11 cellular contexts compared by ENCODE assay signal in the genomic region with DNA sequence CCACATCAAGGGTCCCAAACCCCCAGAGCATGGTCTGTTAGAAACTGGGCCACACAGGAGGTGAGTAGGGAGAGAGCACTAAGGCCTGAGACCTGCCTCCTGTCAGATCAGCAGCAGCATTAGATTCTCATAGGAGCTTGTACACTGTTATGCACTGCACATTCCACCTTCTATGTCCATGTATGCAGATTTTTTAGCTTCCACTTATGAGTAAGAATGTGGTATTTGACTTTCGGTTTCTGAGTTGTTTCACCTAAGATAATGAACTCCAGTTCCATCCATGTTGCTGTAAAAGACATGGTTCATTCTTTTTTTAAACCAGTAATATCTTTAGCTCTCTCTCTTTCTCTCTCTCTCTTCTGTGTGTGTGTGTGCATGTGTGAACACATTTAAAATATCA. TPM values are rescaled to one million over a fixed set of nuclear protein-coding genes. Genes with fewer than 3 reads are reported as not detected.
DNase-seq lines count a peak whose midpoint lies in the region; ATAC-seq and TF ChIP-seq lines count a peak whose summit lies in the region.
"Had no signal": no experiment of that assay in that cellular context is flagged by ENCODE, and none has a peak within 500 bp of the region (broad histone marks: within the 10 kb centered on the region; RNA-seq: fewer than 3 reads in every experiment).

No MANE protein-coding gene starts in this region.

- H3K27ac Mint-ChIP-seq in activated T-helper 1 cell treated with anti-CD3 and anti-CD28 coated beads, Interleukin-12 subunit alpha, Interleukin-12 subunit beta, Interleukin-2, Interleukin-4 antibody, amounts not matched to agents 30 ng/mL and 10 ng/mL and 1 ng/mL, durations not matched to agents 14 hours and 24 hours and 36 hours = peak overlapping the region; percentile 57
- H3K27ac Mint-ChIP-seq: dendritic cell treated with granulocyte-macrophage colony-stimulating factor and Interleukin-4, amounts not matched to agents 40 ng/mL and 50 ng/mL, for 4 days had no signal

- no peak overlapping the region for H4K8ac ChIP-seq in mesendoderm (ENCODE audit: low read depth, low read length)

- no peak overlapping the region for H2BK15ac ChIP-seq in mesendoderm (replicated peaks; ENCODE audit: low read depth)

- H4K5ac ChIP-seq in mesendoderm (ENCODE audit: low read length) = no peak overlapping the region

- no peak overlapping the region for H3K23ac ChIP-seq in mesendoderm (ENCODE audit: low read length)

- H3K27me3 ChIP-seq in cardiac muscle cell (no peaks in the 10 kb centered on the region), tibial artery (no peaks in the 10 kb centered on the region), mesendoderm (ENCODE audit: insufficient read depth, low read length, poor library complexity) (no peaks in the 10 kb centered on the region)

- no peaks in the 10 kb centered on the region for H3K27me3 Mint-ChIP-seq in activated T-helper 1 cell treated with anti-CD3 and anti-CD28 coated beads, Interleukin-12 subunit alpha, Interleukin-12 subunit beta, Interleukin-2, Interleukin-4 antibody, amounts not matched to agents 30 ng/mL and 10 ng/mL and 1 ng/mL, durations not matched to agents 14 hours and 24 hours and 36 hours (ENCODE audit: insufficient read depth)
- H3K27me3 Mint-ChIP-seq: dendritic cell treated with granulocyte-macrophage colony-stimulating factor and Interleukin-4, amounts not matched to agents 40 ng/mL and 50 ng/mL, for 4 days had no signal

- H2BK5ac ChIP-seq in mesendoderm (ENCODE audit: low read length) = no peak overlapping the region

- TF ChIP-seq CTCF in cardiac muscle cell (IDR thresholded peaks at IDR 0.05; ENCODE audit: low read depth, low read length) (no peak), tibial artery (IDR thresholded peaks at IDR 0.05) (no peak)

- H3K79me2 ChIP-seq in mesendoderm (ENCODE audit: control insufficient read depth, insufficient read depth, low read length) = no peaks in the 10 kb centered on the region

- no peak overlapping the region for H3K56ac ChIP-seq in mesendoderm (ENCODE audit: low read length)

- H3K4me1 Mint-ChIP-seq in activated T-helper 1 cell treated with anti-CD3 and anti-CD28 coated beads, Interleukin-12 subunit alpha, Interleukin-12 subunit beta, Interleukin-2, Interleukin-4 antibody, amounts not matched to agents 30 ng/mL and 10 ng/mL and 1 ng/mL, durations not matched to agents 14 hours and 24 hours and 36 hours (ENCODE audit: low read depth) = peaks cover 42% of the 10 kb centered on the region

- H3K4ac ChIP-seq in mesendoderm (ENCODE audit: low read depth, low read length) = no peak overlapping the region

- H3K9me3 ChIP-seq in cardiac muscle cell (ENCODE audit: low read depth) (no peaks in the 10 kb centered on the region), tibial artery (no peaks in the 10 kb centered on the region)

- H3K36me3 ChIP-seq in cardiac muscle cell (no peaks in the 10 kb centered on the region), tibial artery (no peaks in the 10 kb centered on the region), mesendoderm (ENCODE audit: control insufficient read depth, insufficient read depth, low read length) (no peaks in the 10 kb centered on the region)

- no peak overlapping the region for H3K4me3 ChIP-seq in cardiac muscle cell
- no peak overlapping the region for H3K4me3 ChIP-seq in tibial artery
- H3K4me3 ChIP-seq in mesendoderm (ENCODE audit: low read length) = no peak overlapping the region

- H3K9ac ChIP-seq in mesendoderm (ENCODE audit: low read length) = no peak overlapping the region

- H3K18ac ChIP-seq in mesendoderm (ENCODE audit: low read length) = no peak overlapping the region

- no CpG with 5 or more reads among the region's 1 CpG for WGBS in mesendoderm (ENCODE audit: extremely low coverage, insufficient coverage, low lambda C conversion rate)

- no peak overlapping the region for H2BK120ac ChIP-seq in mesendoderm (ENCODE audit: low read depth, low read length)

- H3K4me1 ChIP-seq in cardiac muscle cell (ENCODE audit: low read depth) (peaks cover 35% of the 10 kb centered on the region), tibial artery (peaks cover 0 to 16% (median 8%) of the 10 kb centered on the region in 4 donors), mesendoderm (ENCODE audit: control insufficient read depth, low read depth, low read length) (no peaks in the 10 kb centered on the region)

- H3K27ac ChIP-seq in cardiac muscle cell = peak overlapping the region; percentile 79
- peak overlapping the region; percentile 12 to 19 for H3K27ac ChIP-seq in tibial artery
- no peak overlapping the region for H3K27ac ChIP-seq in mesendoderm (ENCODE audit: low read depth, low read length)

- H3K9me3 Mint-ChIP-seq in activated T-helper 1 cell treated with anti-CD3 and anti-CD28 coated beads, Interleukin-12 subunit alpha, Interleukin-12 subunit beta, Interleukin-2, Interleukin-4 antibody, amounts not matched to agents 30 ng/mL and 10 ng/mL and 1 ng/mL, durations not matched to agents 14 hours and 24 hours and 36 hours = no peaks in the 10 kb centered on the region
- H3K9me3 Mint-ChIP-seq: dendritic cell treated with granulocyte-macrophage colony-stimulating factor and Interleukin-4, amounts not matched to agents 40 ng/mL and 50 ng/mL, for 4 days had no signal

- peaks cover 2% of the 10 kb centered on the region for H3K36me3 Mint-ChIP-seq in activated T-helper 1 cell treated with anti-CD3 and anti-CD28 coated beads, Interleukin-12 subunit alpha, Interleukin-12 subunit beta, Interleukin-2, Interleukin-4 antibody, amounts not matched to agents 30 ng/mL and 10 ng/mL and 1 ng/mL, durations not matched to agents 14 hours and 24 hours and 36 hours (ENCODE audit: low read depth)

- DNase-seq in cardiac muscle cell (ENCODE audit: low read depth in 1 of 2, low spot score in 1 of 2) (peak; percentile 25 to 35), cardiac septum (ENCODE audit: low spot score) (no peak), tibial artery (no peak), mesendoderm (no peak), RKO (ENCODE audit: low spot score) (no peak), NCI-H345 treated with DMSO at 0.1 percent for 48 hours (lab: John Stamatoyannopoulos, UW; ENCODE audit: unreplicated experiment) (no peak)
- peak; percentile 20 for DNase-seq in activated T-helper 1 cell treated with anti-CD3 and anti-CD28 coated beads, Interleukin-12 subunit alpha, Interleukin-12 subunit beta, Interleukin-2, Interleukin-4 antibody, amounts not matched to agents 30 ng/mL and 10 ng/mL and 1 ng/mL, durations not matched to agents 14 hours and 24 hours and 36 hours (ENCODE audit: low spot score)
- DNase-seq: DMS79 treated with DMSO at 0.1 percent for 48 hours had no signal

- H3K4me3 Mint-ChIP-seq in activated T-helper 1 cell treated with anti-CD3 and anti-CD28 coated beads, Interleukin-12 subunit alpha, Interleukin-12 subunit beta, Interleukin-2, Interleukin-4 antibody, amounts not matched to agents 30 ng/mL and 10 ng/mL and 1 ng/mL, durations not matched to agents 14 hours and 24 hours and 36 hours = peak overlapping the region; percentile 34
- H3K4me3 Mint-ChIP-seq: dendritic cell treated with granulocyte-macrophage colony-stimulating factor and Interleukin-4, amounts not matched to agents 40 ng/mL and 50 ng/mL, for 4 days had no signal

- intact Hi-C loops in cardiac septum (cut with DNase I) = no loop called here
- intact Hi-C loops in activated T-helper 1 cell treated with anti-CD3 and anti-CD28 coated beads, Interleukin-12 subunit alpha, Interleukin-12 subunit beta, Interleukin-2, Interleukin-4 antibody, amounts not matched to agents 30 ng/mL and 10 ng/mL and 1 ng/mL, durations not matched to agents 14 hours and 24 hours and 36 hours (cut with micrococcal nuclease) = loop anchor here (1.0 kb wide), 6 partner anchors 71 to 341 kb away; partner anchors contain the start of genes GBP2, GBP3 and GBP4
- intact Hi-C loops in tibial artery (cut with DNase I; ENCODE audit: low total_unique reads) = no loop called here

- H3K4me2 ChIP-seq in mesendoderm (ENCODE audit: low read length) = no peak overlapping the region

- ATAC-seq in HG02981 (IDR thresholded peaks at IDR 0.05; ENCODE audit: unreplicated experiment) = peak; percentile 96

- no peak overlapping the region for H2AK5ac ChIP-seq in mesendoderm (ENCODE audit: low read length)

- no peaks in the 10 kb centered on the region for H3K79me1 ChIP-seq in mesendoderm (ENCODE audit: low read length)

RNA-seq across cellular contexts. Expression of gene GBP6, which starts 0.7 kb away (rescaled TPM):
- total RNA-seq in cardiac muscle cell = 0.69 TPM in 1 of 2 replicates, not detected in the other
- not detected in 2 replicates for polyA plus RNA-seq in cardiac muscle cell
- not detected for total RNA-seq in cardiac septum
- 0.59 and 0.65 TPM in 2 replicates for total RNA-seq in activated T-helper 1 cell treated with anti-CD3 and anti-CD28 coated beads, Interleukin-12 subunit alpha, Interleukin-12 subunit beta, Interleukin-2, Interleukin-4 antibody, amounts not matched to agents 30 ng/mL and 10 ng/mL and 1 ng/mL, durations not matched to agents 14 hours and 24 hours and 36 hours
- polyA plus RNA-seq in mesendoderm (2013, experiment 1 of 2) = 0.01 TPM
- polyA plus RNA-seq in mesendoderm (2013, experiment 2 of 2) = 0.01 TPM
- polyA plus RNA-seq: neural cell had no signal

Comparison
In these comparisons a context has a peak if more than half of its experiments do, and no peak if none do; other contexts are left out.
1. DNase-seq: peak in cardiac muscle cell (2 of 2) and activated T-helper 1 cell treated with anti-CD3 and anti-CD28 coated beads, Interleukin-12 subunit alpha, Interleukin-12 subunit beta, Interleukin-2, Interleukin-4 antibody, amounts not matched to agents 30 ng/mL and 10 ng/mL and 1 ng/mL, durations not matched to agents 14 hours and 24 hours and 36 hours (single experiment); none in cardiac septum (single experiment), tibial artery (0 of 2), mesendoderm (single experiment), RKO (single experiment) and NCI-H345 treated with DMSO at 0.1 percent for 48 hours (single experiment).